In genomic region chr22:23216331-23217170, GRCh38 we compare ENCODE assay signal across 9 cellular contexts. TPM values are rescaled to one million over a fixed set of nuclear protein-coding genes. Genes with fewer than 3 reads are reported as not detected.
A peak's percentile ranks its signal among the peaks of the same experiment; 100 is the strongest.
DNase-seq lines count a peak whose midpoint lies in the region; FAIRE-seq lines count a peak whose summit lies in the region.
"Had no signal": no experiment of that assay in that cellular context is flagged by ENCODE, and none has a peak within 500 bp of the region (broad histone marks: within the 10 kb centered on the region; RNA-seq: fewer than 3 reads in every experiment).

No MANE protein-coding gene starts in this region.

- H3K4me3 ChIP-seq in small intestine (ENCODE audit: low read depth in 1 of 2, low read length in 2 of 2) = no peak overlapping the region

- FAIRE-seq in small intestine (lab: Jason Lieb, UNC) = no peak
- FAIRE-seq: islet of Langerhans had no signal

- H3K4me3 Mint-ChIP-seq in IgD-negative memory B cell = peak overlapping the region in 3 of 4 donors; percentile 25 to 66 (median 49)

- H3K36me3 Mint-ChIP-seq in IgD-negative memory B cell = peaks cover 4% of the 10 kb centered on the region

- H3K27ac ChIP-seq in substantia nigra (ENCODE audit: low read depth, low read length, poor library complexity, severe bottlenecking) (no peak overlapping the region), small intestine (ENCODE audit: low read depth in 1 of 2, low read length in 1 of 2) (peak overlapping the region in 1 of 2 donors; percentile 9)

- no peaks in the 10 kb centered on the region for H3K36me3 ChIP-seq in small intestine (ENCODE audit: control insufficient read depth in 2 of 2, insufficient read depth in 2 of 2, low read length in 2 of 2)

- H3K9me3 ChIP-seq in small intestine (ENCODE audit: control insufficient read depth, low read depth) = no peaks in the 10 kb centered on the region

- H3K4me1 ChIP-seq in small intestine (ENCODE audit: control insufficient read depth in 2 of 2, insufficient read depth in 1 of 2, low read depth in 1 of 2, low read length in 1 of 2) = peaks cover 2 to 21% of the 10 kb centered on the region in 2 donors

- no peaks in the 10 kb centered on the region for H3K27me3 ChIP-seq in small intestine (ENCODE audit: control insufficient read depth in 2 of 2, insufficient read depth in 2 of 2, low read length in 2 of 2)

- H3K9me3 Mint-ChIP-seq in IgD-negative memory B cell = no peaks in the 10 kb centered on the region

- WGBS in small intestine, 3 donors = 70 to 85% (median 81%) methylated on average over 16 of the region's 16 CpGs

- DNase-seq in activated CD4-positive, alpha-beta T cell treated with anti-CD3 and anti-CD28 coated beads for 1 hour = peak; percentile 35
- DNase-seq in dermis microvascular lymphatic vessel endothelial cell (ENCODE audit: low read depth in 2 of 2) (peak; percentile 81 to 82), iPS-NIHi11 (ENCODE audit: low spot score) (no peak), NCI-H526 treated with DMSO at 0.1 percent for 48 hours (lab: John Stamatoyannopoulos, UW) (no peak), substantia nigra (lab: John Stamatoyannopoulos, UW) (no peak), small intestine (no peak)
- peak in 2 of 3 experiments; percentile 18 to 41 for DNase-seq in stimulated activated CD4-positive, alpha-beta T cell treated with anti-CD3 and anti-CD28 coated beads, TNF-alpha, amount 100 ng/mL, for 4 hours (ENCODE audit: low read depth in 3 of 3)

- peaks cover 27 to 57% (median 48%) of the 10 kb centered on the region in 3 donors for H3K4me1 Mint-ChIP-seq in IgD-negative memory B cell

- H3K27ac Mint-ChIP-seq in IgD-negative memory B cell = peak overlapping the region in 1 of 3 donors; percentile 23

- peaks cover 10% of the 10 kb centered on the region for H3K27me3 Mint-ChIP-seq in IgD-negative memory B cell

RNA-seq across cellular contexts. Expression of gene BCR, which starts 36.2 kb away (rescaled TPM):
- polyA plus RNA-seq in IgD-negative memory B cell (5.9 TPM), small intestine (10 to 100 TPM in 2 of 3 donors, 1 to 10 TPM in 1; 8.9 to 27.9 (median 13.9) TPM)
- 95.9 and 127 TPM in 2 replicates for total RNA-seq in dermis microvascular lymphatic vessel endothelial cell

Comparison
In these comparisons a context has a peak if more than half of its experiments do, and no peak if none do; other contexts are left out.
1. DNase-seq: peak in activated CD4-positive, alpha-beta T cell treated with anti-CD3 and anti-CD28 coated beads for 1 hour (single experiment), dermis microvascular lymphatic vessel endothelial cell (2 of 2) and stimulated activated CD4-positive, alpha-beta T cell treated with anti-CD3 and anti-CD28 coated beads, TNF-alpha, amount 100 ng/mL, for 4 hours (2 of 3); none in iPS-NIHi11 (single experiment), NCI-H526 treated with DMSO at 0.1 percent for 48 hours (single experiment), substantia nigra (0 of 49) and small intestine (single experiment).